24 cellular contexts compared by ENCODE assay signal in genomic region chr11:75333807-75334140, GRCh38. TPM values are rescaled to one million over a fixed set of nuclear protein-coding genes. Genes with fewer than 3 reads are reported as not detected.
A peak's percentile ranks its signal among the peaks of the same experiment; 100 is the strongest.
DNase-seq lines count a peak whose midpoint lies in the region; ATAC-seq, FAIRE-seq and TF ChIP-seq lines count a peak whose summit lies in the region.
"Had no signal": no experiment of that assay in that cellular context is flagged by ENCODE, and none has a peak within 500 bp of the region (broad histone marks: within the 10 kb centered on the region; RNA-seq: fewer than 3 reads in every experiment).

No MANE protein-coding gene starts in this region.

- no peaks in the 10 kb centered on the region for H3K79me1 ChIP-seq in H1 (ENCODE audit: low read depth, low read length)

- H3K4me3 ChIP-seq in H1 (ENCODE audit: extremely low read depth in 1 of 4, insufficient read depth in 2 of 4, low read depth in 3 of 4, low read length in 4 of 4) (no peak overlapping the region), muscle layer of duodenum (ENCODE audit: low read depth in 1 of 2, low read length in 2 of 2) (no peak overlapping the region), transverse colon (no peak overlapping the region)
- H3K4me3 ChIP-seq: body of pancreas, neural progenitor cell, psoas muscle, tibial artery had no signal

- H3K9ac ChIP-seq in H1 (replicated peaks in 1 of 4; ENCODE audit: extremely low read depth in 1 of 4, low read depth in 3 of 4, low read length in 3 of 4), result no peak overlapping the region
- H3K9ac ChIP-seq: neural progenitor cell had no signal

- FAIRE-seq in H1 (lab: Jason Lieb, UNC), result no peak
- FAIRE-seq: colon had no signal

- in situ Hi-C loops in transverse colon (cut with MboI; ENCODE audit: low pct_ligation_motif_present in 1 of 4, low pct_unique_long_range_greater_than_20kb in 1 of 4, low sequenced_read_pairs in 3 of 4), result loop anchor here in 2 of 4 donors (5.0 to 10.0 kb wide), 2 partner anchors 49 to 51 kb away; no protein-coding TSS in a partner anchor

- TF ChIP-seq EP300 in H1 (IDR thresholded peaks at IDR 0.05; ENCODE audit: borderline replicate concordance in 1 of 2, low read depth in 2 of 2, low read length in 2 of 2) (no peak), transverse colon (IDR thresholded peaks at IDR 0.05; ENCODE audit: low read depth) (no peak)

- peak overlapping the region; percentile 55 for H3K14ac ChIP-seq in H1 (ENCODE audit: insufficient read length)

- ATAC-seq in GM21360 (IDR thresholded peaks at IDR 0.05; ENCODE audit: unreplicated experiment), result no peak
- ATAC-seq: body of pancreas, psoas muscle had no signal

- H4K8ac ChIP-seq in H1 (ENCODE audit: extremely low read depth, insufficient read depth, low read length), result no peak overlapping the region

- POLR2A ChIA-PET in H1 (lab: Charles Lee; ENCODE audit: partially characterized antibody), result interaction anchor here (0.6 to 6.2 kb wide), 6 partner anchors 8 to 128 kb away, joined by 3 to 51 read pairs (median 4); no protein-coding TSS in a partner anchor

- no peaks in the 10 kb centered on the region for H3K27me3 ChIP-seq in H1 (replicated peaks in 1 of 4; ENCODE audit: control insufficient read depth in 3 of 4, extremely low read depth in 1 of 4, insufficient read depth in 3 of 4, low read length in 3 of 4)
- H3K27me3 ChIP-seq in muscle layer of duodenum (ENCODE audit: low read depth, low read length), result no peaks in the 10 kb centered on the region
- H3K27me3 ChIP-seq in transverse colon, result no peaks in the 10 kb centered on the region
- H3K27me3 ChIP-seq: body of pancreas, neural progenitor cell, tibial artery had no signal

- peak overlapping the region; percentile 94 for H2BK120ac ChIP-seq in H1 (replicated peaks; ENCODE audit: low read depth, low read length)

- peak overlapping the region; percentile 22 for H4K5ac ChIP-seq in H1 (ENCODE audit: insufficient read length, low read depth, low read length)

- 0 out of 8 replicates have a peak, but pooled peaks cover 0 to 2% (median 0%) of the 10 kb centered on the region in 4 experiments for H3K36me3 ChIP-seq in H1 (ENCODE audit: control insufficient read depth in 2 of 4, insufficient read depth in 4 of 4, low read length in 3 of 4)
- no peaks in the 10 kb centered on the region for H3K36me3 ChIP-seq in muscle layer of duodenum (ENCODE audit: control insufficient read depth in 1 of 2, insufficient read depth in 2 of 2, low read length in 2 of 2)
- no peaks in the 10 kb centered on the region for H3K36me3 ChIP-seq in transverse colon
- H3K36me3 ChIP-seq: neural progenitor cell, tibial artery had no signal

- TF ChIP-seq RAD21 in H1 (IDR thresholded peaks at IDR 0.05 in 1 of 2, conservative IDR thresholded peaks at IDR 0.05 in 1 of 2; ENCODE audit: low read depth in 2 of 2, low read length in 2 of 2), result no peak

- H2AK5ac ChIP-seq in H1 (ENCODE audit: low read depth, low read length), result peak overlapping the region; percentile 91; the same call in 1 of the 2 replicates

- peak; percentile 61 for DNase-seq in DMS 273 (lab: John Stamatoyannopoulos, UW; ENCODE audit: unreplicated experiment)
- DNase-seq in DMS 273 treated with DMSO at 0.1 percent for 48 hours (lab: John Stamatoyannopoulos, UW), result no peak
- no peak for DNase-seq in H1 (ENCODE audit: low read depth in 1 of 2, low spot score in 2 of 2)
- no peak for DNase-seq in transverse colon
- DNase-seq in NOMO-1 (lab: John Stamatoyannopoulos, UW; ENCODE audit: unreplicated experiment in 2 of 2), result no peak
- no peak for DNase-seq in SKM-1 (lab: John Stamatoyannopoulos, UW; ENCODE audit: unreplicated experiment)
- DNase-seq: activated CD4-positive, alpha-beta memory T cell treated with anti-CD3 and anti-CD28 coated beads for 36 hours; activated gamma-delta T cell; body of pancreas; Caco-2; HCEC 1CT; KG1; NCI-H2171; NCI-H524 treated with DMSO at 0.1 percent for 48 hours; psoas muscle; stimulated activated CD4-positive, alpha-beta T cell treated with anti-CD3 and anti-CD28 coated beads, Interleukin-4, amount 100 ng/mL, for 24 hours; stimulated activated naive CD4-positive, alpha-beta T cell treated with Interleukin-2 at 50 U/mL for 16 hours; T1000; tibial artery had no signal

- peak overlapping the region; percentile 51; the same call in 1 of the 2 replicates for H2BK20ac ChIP-seq in H1 (ENCODE audit: low read length)

- CTCF ChIA-PET in H1 (lab: Charles Lee; ENCODE audit: partially characterized antibody), result interaction anchor here (0.6 to 11.1 kb wide), 9 partner anchors 12 to 199 kb away, joined by 3 to 167 read pairs (median 6); partner anchors contain the start of gene ARRB1

- TF ChIP-seq CTCF in H1 (IDR thresholded peaks at IDR 0.05; ENCODE audit: control extremely low read depth in 1 of 3, insufficient read depth in 1 of 3, low read depth in 1 of 3, low read length in 3 of 3) (no peak), transverse colon (IDR thresholded peaks at IDR 0.05) (no peak)

- 88% methylated on average over 7 of the region's 7 CpGs; no CpG with 5 or more reads in 1 of the 2 experiments for WGBS in H1 (ENCODE audit: extremely low coverage in 1 of 2, insufficient coverage in 1 of 2, insufficient read length in 1 of 2, insufficient replicate concordance in 2 of 2, low coverage in 1 of 2, low lambda C conversion rate in 2 of 2, missing lambda C conversion rate in 1 of 2), 2 experiments
- WGBS in transverse colon (ENCODE audit: low coverage in 1 of 2), 2 donors, result 70% methylated on average over 7 of the region's 7 CpGs; no CpG with 5 or more reads in 1 of the 2 donors

- H3K4me2 ChIP-seq in H1 (ENCODE audit: insufficient read depth in 1 of 2, low read depth in 2 of 2, low read length in 2 of 2), result no peak overlapping the region
- H3K4me2 ChIP-seq: neural progenitor cell had no signal

- H2AFZ ChIP-seq in H1 (ENCODE audit: low read length), result no peak overlapping the region
- H2AFZ ChIP-seq: neural progenitor cell had no signal

- H4K91ac ChIP-seq in H1 (replicated peaks; ENCODE audit: insufficient read length, low read length), result peak overlapping the region; percentile 95

- peak overlapping the region; percentile 89; the same call in 1 of the 2 replicates for H3K18ac ChIP-seq in H1 (ENCODE audit: extremely low read depth, low read length)

- no peak overlapping the region for H3K23ac ChIP-seq in H1 (ENCODE audit: insufficient read length)

- H3K9me3 ChIP-seq in H1 (ENCODE audit: insufficient read depth in 2 of 2, low read depth in 1 of 2, low read length in 1 of 2) (no peaks in the 10 kb centered on the region), muscle layer of duodenum (ENCODE audit: control insufficient read depth in 1 of 2, low read length in 2 of 2) (no peaks in the 10 kb centered on the region), transverse colon (no peaks in the 10 kb centered on the region)
- H3K9me3 ChIP-seq: body of pancreas, psoas muscle, tibial artery had no signal

- H3K4me1 ChIP-seq in H1 (replicated peaks in 1 of 4; ENCODE audit: control insufficient read depth in 3 of 4, insufficient read depth in 4 of 4, low read length in 3 of 4), result peaks cover 0 to 14% (median 8%) of the 10 kb centered on the region in 4 experiments; a peak in 6 of 7 replicates
- H3K4me1 ChIP-seq in muscle layer of duodenum (ENCODE audit: control insufficient read depth in 1 of 2, insufficient read depth in 2 of 2, low read length in 2 of 2), result peaks cover 49 to 82% of the 10 kb centered on the region in 2 donors
- H3K4me1 ChIP-seq in transverse colon, result peaks cover 61 to 84% (median 74%) of the 10 kb centered on the region in 4 donors

- TF ChIP-seq POLR2A in H1 (IDR thresholded peaks at IDR 0.05; ENCODE audit: control extremely low read depth in 1 of 2, low read depth in 2 of 2, low read length in 2 of 2), result no peak
- TF ChIP-seq POLR2A in transverse colon (IDR thresholded peaks at IDR 0.05), result no peak

- H2BK12ac ChIP-seq in H1 (ENCODE audit: low read depth, low read length), result peak overlapping the region; percentile 90; the same call in 1 of the 2 replicates

- H2BK15ac ChIP-seq in H1 (ENCODE audit: low read length), result 0 out of 2 replicates have a peak overlapping the region, but pooled peaks have one; percentile 65

- no peaks in the 10 kb centered on the region for H4K20me1 ChIP-seq in H1 (replicated peaks in 1 of 2; ENCODE audit: control insufficient read depth in 1 of 2, insufficient read depth in 2 of 2, low read length in 2 of 2)

- no peak overlapping the region for H3K27ac ChIP-seq in H1 (ENCODE audit: low read depth, low read length)
- H3K27ac ChIP-seq in muscle layer of duodenum (ENCODE audit: low read length), result peak overlapping the region; percentile 65
- H3K27ac ChIP-seq in transverse colon, result peak overlapping the region; percentile 4 to 97 (median 94)
- H3K27ac ChIP-seq: 22Rv1, neural progenitor cell, psoas muscle, tibial artery had no signal

- H3K23me2 ChIP-seq in H1 (ENCODE audit: low read depth, low read length), result no peaks in the 10 kb centered on the region

- H3K79me2 ChIP-seq in H1 (ENCODE audit: control insufficient read depth in 1 of 2, insufficient read depth in 2 of 2, low read length in 2 of 2), result no peaks in the 10 kb centered on the region

- intact Hi-C loops in transverse colon (cut with DNase I; ENCODE audit: low total_unique reads), result no loop called here

- H3K4ac ChIP-seq in H1 (replicated peaks; ENCODE audit: insufficient read length, low read depth, low read length), result peak overlapping the region; percentile 87

- peak overlapping the region; percentile 84; the same call in 1 of the 2 replicates for H2BK5ac ChIP-seq in H1 (ENCODE audit: low read depth, low read length)

- peak overlapping the region; percentile 90 for H3K56ac ChIP-seq in H1 (replicated peaks; ENCODE audit: insufficient read length, low read depth, low read length)

TF ChIP-seq in H1, 55 proteins besides CTCF, POLR2A, EP300 and RAD21 (continues in another document):
- TF ChIP-seq JUND (IDR thresholded peaks at IDR 0.05; ENCODE audit: low read length) (no peak), NRF1 (IDR thresholded peaks at IDR 0.05; ENCODE audit: low read depth, low read length) (no peak), CBX5 (IDR thresholded peaks at IDR 0.05; ENCODE audit: low read depth, low read length) (no peak), CEBPB (IDR thresholded peaks at IDR 0.05; ENCODE audit: low read depth, low read length) (no peak), HDAC6 (IDR thresholded peaks at IDR 0.05; ENCODE audit: low read depth, low read length) (no peak)

RNA-seq across cellular contexts. Expression of gene ARRB1, which starts 17.7 kb away (rescaled TPM):
- total RNA-seq in H1 (2021; fragmentation: NEBNext Ultra II Directional; extraction: Animal tissue kit (Norgen Biotek cat#: 25700)), result 24.1 and 31.8 TPM in 2 replicates
- 9.4 and 12.4 TPM in 2 replicates for polyA plus RNA-seq in H1 (2011; rRNA removed)
- polyA plus RNA-seq in H1 (2011; cell fraction: cytosol; rRNA removed), result 14.0 TPM
- 16.7 TPM for polyA plus RNA-seq in H1 (2011; cell fraction: nucleus; rRNA removed)
- 8.9 to 11.1 TPM (median 10.3 TPM) in 4 replicates for polyA plus RNA-seq in H1 (2012, experiment 1 of 2)
- 7.6 TPM for polyA plus RNA-seq in H1 (2012, experiment 2 of 2)
- polyA plus RNA-seq in H1 (2013, experiment 1 of 2), result 26.6 TPM
- polyA plus RNA-seq in H1 (2013, experiment 2 of 2), result 27.4 TPM
- polyA minus RNA-seq in H1 (2011; rRNA and poly(A)+ RNA removed), result 37.7 and 39.1 TPM in 2 replicates
- 16.1 TPM for polyA minus RNA-seq in H1 (2011; cell fraction: cytosol; rRNA and poly(A)+ RNA removed)
- 27.9 TPM for polyA minus RNA-seq in H1 (2011; cell fraction: nucleus; rRNA and poly(A)+ RNA removed)
- 10 to 100 TPM; 55.7 to 88.2 (median 78.0) TPM for total RNA-seq in transverse colon
